8 cellular contexts compared by ENCODE assay signal in genomic region chr10:987906-988666, GRCh38. TPM values are rescaled to one million over a fixed set of nuclear protein-coding genes. Genes with fewer than 3 reads are reported as not detected.
DNase-seq lines count a peak whose midpoint lies in the region; ATAC-seq and TF ChIP-seq lines count a peak whose summit lies in the region.

Gene GTPBP4 (plus strand): TSS chr10:988434. CDS start chr10:988480, 46 bp downstream.

- H3K27me3 ChIP-seq in H9 (ENCODE audit: insufficient read depth, low read length) (no peaks in the 10 kb centered on the region), foreskin keratinocyte (no peaks in the 10 kb centered on the region), neural progenitor cell (no peaks in the 10 kb centered on the region)

- H3K36me3 Mint-ChIP-seq in H9 (ENCODE audit: insufficient read depth in 1 of 3, low read depth in 3 of 3): peaks cover 28 to 36% (median 30%) of the 10 kb centered on the region in 3 experiments
- H3K36me3 Mint-ChIP-seq in neural progenitor cell: peaks cover 6% of the 10 kb centered on the region

- H2AFZ ChIP-seq in H9 (ENCODE audit: low read length) (no peak within 1 kb of the TSS), neural progenitor cell (replicated peaks) (peak within 1 kb of the TSS; percentile 49)

- H2BK15ac ChIP-seq in H9 (ENCODE audit: low read depth, low read length): no peak within 1 kb of the TSS

- H3K36me3 ChIP-seq in neural progenitor cell: no peaks in the 10 kb centered on the region

- TF ChIP-seq CTCF in H9 (conservative IDR thresholded peaks at IDR 0.05) (no peak; the same call in 2 of the 3 replicates), foreskin keratinocyte (conservative IDR thresholded peaks at IDR 0.05) (peak; percentile 75), neural progenitor cell (IDR thresholded peaks at IDR 0.05) (peak; percentile 47)

- H3K9me3 ChIP-seq in H9 (ENCODE audit: control insufficient read depth, low read depth, low read length) (no peaks in the 10 kb centered on the region), neural progenitor cell (ENCODE audit: low read depth) (no peaks in the 10 kb centered on the region)

- H3K23me2 ChIP-seq in H9 (ENCODE audit: insufficient read length, low read depth, low read length, poor library complexity, severe bottlenecking): peaks cover 10% of the 10 kb centered on the region

- no peak within 1 kb of the TSS; the same call in 1 of the 2 replicates for H3K4ac ChIP-seq in H9 (ENCODE audit: low read depth, low read length)

- H3K27me3 Mint-ChIP-seq in H9 (ENCODE audit: low read depth) (no peaks in the 10 kb centered on the region), neural progenitor cell (ENCODE audit: insufficient read depth, low read depth) (no peaks in the 10 kb centered on the region)

- H3K9ac ChIP-seq in H9 (ENCODE audit: extremely low read depth, insufficient read length, low read length) (peak within 1 kb of the TSS; percentile 89), neural progenitor cell (peak within 1 kb of the TSS; percentile 93)

- H3K27ac ChIP-seq in H9 (ENCODE audit: insufficient read length, low read depth, low read length) (no peak within 1 kb of the TSS), foreskin keratinocyte (peak within 1 kb of the TSS; percentile 71), neural progenitor cell (peak within 1 kb of the TSS; percentile 27)

- H3K4me3 Mint-ChIP-seq in H9: peak within 1 kb of the TSS; percentile 95 to 98
- peak within 1 kb of the TSS; percentile 96 for H3K4me3 Mint-ChIP-seq in neural progenitor cell

- no peak within 1 kb of the TSS for H4K91ac ChIP-seq in H9 (ENCODE audit: insufficient read length, low read depth, low read length)

- H3K79me2 ChIP-seq in H9 (ENCODE audit: insufficient read depth, low read length): peaks cover 28% of the 10 kb centered on the region; the same call in 1 of the 2 replicates
- H3K79me2 ChIP-seq in neural progenitor cell (ENCODE audit: low read depth): peaks cover 56% of the 10 kb centered on the region

- H3T11ph ChIP-seq in H9 (ENCODE audit: low read length): no peak within 1 kb of the TSS

- H3K23ac ChIP-seq in H9 (ENCODE audit: insufficient read length, low read depth, low read length): no peak within 1 kb of the TSS

- H3K4me1 Mint-ChIP-seq in H9 (peaks cover 12 to 20% of the 10 kb centered on the region in 2 experiments), neural progenitor cell (peaks cover 23% of the 10 kb centered on the region)

- H3K4me3 ChIP-seq in neural progenitor cell: peak within 1 kb of the TSS; percentile 70

- no peak within 1 kb of the TSS for H2BK12ac ChIP-seq in H9 (ENCODE audit: insufficient read length, low read depth, low read length)

- H3K14ac ChIP-seq in H9 (ENCODE audit: insufficient read depth, low read length): peak within 1 kb of the TSS; percentile 60

- H3K27ac Mint-ChIP-seq in H9: peak within 1 kb of the TSS; percentile 81 to 98 (median 97)
- peak within 1 kb of the TSS; percentile 97 for H3K27ac Mint-ChIP-seq in neural progenitor cell

- peaks cover 2% of the 10 kb centered on the region for H4K20me1 ChIP-seq in H9 (ENCODE audit: control insufficient read depth, insufficient read depth, insufficient read length)
- H4K20me1 ChIP-seq in neural progenitor cell (ENCODE audit: low read depth): peaks cover 28% of the 10 kb centered on the region

- H3K4me1 ChIP-seq in H9 (ENCODE audit: insufficient read depth, low read length) (no peaks in the 10 kb centered on the region; the same call in 1 of the 2 replicates), foreskin keratinocyte (peaks cover 15% of the 10 kb centered on the region), neural progenitor cell (peaks cover 16% of the 10 kb centered on the region)

- H3K18ac ChIP-seq in H9 (ENCODE audit: insufficient read length, low read depth, low read length): peak within 1 kb of the TSS; percentile 63

- H3K79me1 ChIP-seq in H9 (ENCODE audit: insufficient read depth, low read depth, low read length, poor library complexity, severe bottlenecking): peaks cover 9% of the 10 kb centered on the region

- no peak within 1 kb of the TSS for H2BK5ac ChIP-seq in H9 (ENCODE audit: insufficient read length, low read length)

- H2BK20ac ChIP-seq in H9 (ENCODE audit: low read depth, low read length, poor library complexity, severe bottlenecking): no peak within 1 kb of the TSS

- H4K5ac ChIP-seq in H9 (ENCODE audit: insufficient read length, low read depth, low read length): no peak within 1 kb of the TSS

- WGBS in H9 (ENCODE audit: extremely low coverage, insufficient read length, low lambda C conversion rate): no CpG with 5 or more reads among the region's 71 CpGs

- H3K4me2 ChIP-seq in H9 (ENCODE audit: insufficient read depth, insufficient read length, low read length) (peak within 1 kb of the TSS; percentile 83), neural progenitor cell (peak within 1 kb of the TSS; percentile 89)

- H4K8ac ChIP-seq in H9 (replicated peaks; ENCODE audit: insufficient read length, low read depth, low read length): no peak within 1 kb of the TSS

- H3K9me3 Mint-ChIP-seq in H9: no peaks in the 10 kb centered on the region
- H3K9me3 Mint-ChIP-seq in neural progenitor cell: no peaks in the 10 kb centered on the region

- H3F3A ChIP-seq in neural progenitor cell (ENCODE audit: low read depth): no peaks in the 10 kb centered on the region

- H2AK5ac ChIP-seq in H9 (ENCODE audit: insufficient read length, low read length): no peak within 1 kb of the TSS

- DNase-seq in GDM1 (lab: John Stamatoyannopoulos, UW) (peak; percentile 93), H9 (peak; percentile 97), M059J (ENCODE audit: low read depth) (peak; percentile 89), SIG-M5 treated with dmso at 0.1 percent for 504 hours (lab: John Stamatoyannopoulos, UW; ENCODE audit: unreplicated experiment) (peak; percentile 96), foreskin keratinocyte (peak; percentile 81 to 90), neural progenitor cell (ENCODE audit: low spot score) (peak; percentile 98), stromal cell of bone marrow (ENCODE audit: low read depth) (peak; percentile 96)
- peak; percentile 95 for DNase-seq in activated gamma-delta T cell treated with anti-CD3 and anti-CD28 coated beads, Interleukin-2, amount 50 U/mL, for 16 hours (ENCODE audit: low read depth)

- peak; percentile 88 for ATAC-seq in foreskin keratinocyte

- H2BK120ac ChIP-seq in H9 (ENCODE audit: low read depth, low read length, poor library complexity, severe bottlenecking): no peak within 1 kb of the TSS

- H3K56ac ChIP-seq in H9 (ENCODE audit: insufficient read length, low read depth, low read length): no peak within 1 kb of the TSS

RNA-seq across cellular contexts. Expression of gene GTPBP4, which starts in this region (rescaled TPM):
- total RNA-seq in H9 (2021) (131 and 134 TPM in 2 replicates), foreskin keratinocyte (66.9 and 69.1 TPM in 2 replicates), neural progenitor cell (ENCODE audit: low replicate concordance) (32.4 and 53.4 TPM in 2 replicates)
- total RNA-seq in M059J (2014; rRNA removed; shearing (Covaris generic)): 11.2 and 20.7 TPM in 2 replicates
- polyA plus RNA-seq in foreskin keratinocyte: 55.0 and 58.6 TPM in 2 replicates
